In the genomic region with DNA sequence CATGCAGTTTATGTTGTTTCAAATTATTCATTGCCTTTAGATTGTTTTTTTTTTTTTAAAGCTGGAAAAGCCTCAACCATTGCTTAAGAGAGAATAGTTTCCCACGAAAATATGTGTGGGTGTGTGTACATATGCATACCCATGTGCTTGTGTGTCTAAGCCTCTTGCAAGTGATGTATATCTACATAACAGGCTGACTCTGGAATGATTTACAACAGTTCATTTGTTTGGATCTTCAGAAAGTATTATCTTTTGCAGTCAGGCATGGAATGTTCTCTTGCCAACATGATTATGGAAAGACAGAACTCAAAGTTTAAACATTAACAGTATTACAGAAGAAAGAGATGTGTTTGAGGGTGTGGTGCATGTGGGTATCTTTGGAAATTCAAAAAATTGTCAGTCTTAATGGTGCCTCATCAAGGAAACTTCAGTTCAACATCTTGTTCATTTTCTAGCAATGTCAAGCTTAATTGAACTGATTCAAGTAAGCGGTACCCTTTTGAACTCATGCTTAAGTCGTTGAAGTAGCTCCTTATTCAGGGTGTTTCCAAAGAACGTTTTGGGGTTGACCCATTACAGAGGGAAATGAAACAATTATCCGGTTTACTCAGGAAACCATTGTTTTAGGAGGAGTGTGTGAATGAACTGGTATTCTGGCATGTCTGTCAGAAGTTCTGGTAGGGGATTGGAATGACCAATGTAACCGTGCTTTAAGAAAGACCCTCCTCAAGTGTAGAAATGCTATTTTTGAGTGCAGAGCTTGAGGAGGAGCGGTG, we compare ENCODE assay signal across 19 cellular contexts.
DNase-seq lines count a peak whose midpoint lies in the region; ATAC-seq, FAIRE-seq and TF ChIP-seq lines count a peak whose summit lies in the region.
"Had no signal": no experiment of that assay in that cellular context is flagged by ENCODE, and none has a peak within 500 bp of the region (broad histone marks: within the 10 kb centered on the region; RNA-seq: fewer than 3 reads in every experiment).

No MANE protein-coding gene starts in this region.

- CTCF ChIA-PET in A549 (lab: Yijun Ruan, JAX) (interaction anchor here (0.6 to 0.8 kb wide), 3 partner anchors 27 to 174 kb away, joined by 3 to 4 read pairs (median 3); no protein-coding TSS in a partner anchor), HEK293 (lab: Yijun Ruan, JAX) (interaction anchor here (0.6 to 1.3 kb wide), 2 partner anchors 43 to 113 kb away, joined by 4 read pairs; no protein-coding TSS in a partner anchor)

- H3K36me3 Mint-ChIP-seq in chondrocyte (ENCODE audit: low read depth), result no peaks in the 10 kb centered on the region

- H3K27me3 Mint-ChIP-seq in chondrocyte (ENCODE audit: low read depth), result no peaks in the 10 kb centered on the region

- ATAC-seq in A549 (peak; percentile 69 to 79; a peak in 5 of 6 replicates), gastrocnemius medialis (no peak)
- ATAC-seq: pancreas had no signal

- peaks cover 26% of the 10 kb centered on the region for H3K4me1 Mint-ChIP-seq in chondrocyte (ENCODE audit: low read depth)

- H3K27ac Mint-ChIP-seq in chondrocyte (ENCODE audit: unreplicated experiment), result peak overlapping the region; percentile 89

- no peaks in the 10 kb centered on the region for H3K36me3 ChIP-seq in HEK293 (ENCODE audit: control insufficient read depth in 2 of 2, insufficient read depth in 1 of 2, low read length in 2 of 2)
- H3K36me3 ChIP-seq in kidney epithelial cell (ENCODE audit: control insufficient read depth, insufficient read depth, low read length), result no peaks in the 10 kb centered on the region
- no peaks in the 10 kb centered on the region for H3K36me3 ChIP-seq in gastrocnemius medialis
- no peaks in the 10 kb centered on the region for H3K36me3 ChIP-seq in small intestine (ENCODE audit: control insufficient read depth in 2 of 2, insufficient read depth in 2 of 2, low read length in 2 of 2)
- H3K36me3 ChIP-seq: colonic mucosa, pancreas, upper lobe of left lung had no signal

- TF ChIP-seq POLR2A in A549 (IDR thresholded peaks at IDR 0.05; ENCODE audit: low read length) (no peak), gastrocnemius medialis (IDR thresholded peaks at IDR 0.05) (no peak)

- H3K27ac ChIP-seq in A549, result peak overlapping the region; percentile 70 to 78
- no peak overlapping the region for H3K27ac ChIP-seq in HEK293 (ENCODE audit: extremely low read depth, low read depth, low read length)
- no peak overlapping the region for H3K27ac ChIP-seq in gastrocnemius medialis
- no peak overlapping the region for H3K27ac ChIP-seq in small intestine (ENCODE audit: low read depth in 1 of 2, low read length in 1 of 2)
- H3K27ac ChIP-seq: colonic mucosa, pancreas, upper lobe of left lung had no signal

- FAIRE-seq in A549 (lab: Jason Lieb, UNC) (peak; percentile 91), urothelium cell line (lab: Jason Lieb, UNC) (no peak), small intestine (lab: Jason Lieb, UNC) (no peak)
- FAIRE-seq: A204.1, pancreas had no signal

- peak overlapping the region; percentile 66 for H3K4me2 ChIP-seq in A549

- TF ChIP-seq RAD21 in A549 (conservative IDR thresholded peaks at IDR 0.05 in 1 of 2, IDR thresholded peaks at IDR 0.05 in 1 of 2), result no peak

- intact Hi-C loops in gastrocnemius medialis (cut with DNase I; ENCODE audit: low total_unique reads), result no loop called here

- peak in 1 of 2 experiments; percentile 78 for DNase-seq in A549 (ENCODE audit: low read depth in 1 of 2, low spot score in 1 of 2)
- no peak for DNase-seq in chondrocyte (ENCODE audit: low spot score)
- DNase-seq in kidney epithelial cell (ENCODE audit: low read depth), result peak; percentile 75
- no peak for DNase-seq in gastrocnemius medialis
- no peak for DNase-seq in DMS 273 treated with DMSO at 0.1 percent for 48 hours (lab: John Stamatoyannopoulos, UW)
- DNase-seq in urothelium cell line (ENCODE audit: low spot score), result no peak
- no peak for DNase-seq in small intestine
- DNase-seq: activated naive CD4-positive, alpha-beta T cell; colonic mucosa; head of caudate nucleus; KBM-7; NCI-H1436; NCI-H774; pancreas; SIG-M5; upper lobe of left lung had no signal

- in situ Hi-C loops in gastrocnemius medialis (cut with MboI; ENCODE audit: low sequenced_read_pairs in 4 of 4), result no loop called here

- POLR2A ChIA-PET in A549 (lab: Yijun Ruan, JAX), result interaction anchor here (0.6 to 1.1 kb wide), 2 partner anchors 13 to 14 kb away, joined by 3 to 5 read pairs; no protein-coding TSS in a partner anchor
- POLR2A ChIA-PET in HEK293 (lab: Yijun Ruan, JAX), result no interaction called here

- no peaks in the 10 kb centered on the region for H3K27me3 ChIP-seq in kidney epithelial cell (ENCODE audit: control insufficient read depth, insufficient read depth, low read length)
- no peaks in the 10 kb centered on the region for H3K27me3 ChIP-seq in gastrocnemius medialis
- no peaks in the 10 kb centered on the region for H3K27me3 ChIP-seq in small intestine (ENCODE audit: control insufficient read depth in 2 of 2, insufficient read depth in 2 of 2, low read length in 2 of 2)
- H3K27me3 ChIP-seq: colonic mucosa, pancreas, upper lobe of left lung had no signal

- H3K9me3 ChIP-seq in A549 (no peaks in the 10 kb centered on the region), HEK293 (ENCODE audit: control insufficient read depth, insufficient read depth, low read depth, low read length) (no peaks in the 10 kb centered on the region), gastrocnemius medialis (no peaks in the 10 kb centered on the region), small intestine (ENCODE audit: control insufficient read depth, low read depth) (no peaks in the 10 kb centered on the region)
- H3K9me3 ChIP-seq: colonic mucosa, pancreas, upper lobe of left lung had no signal

- H3K4me3 Mint-ChIP-seq in chondrocyte (ENCODE audit: unreplicated experiment), result no peak overlapping the region

- H3K4me1 ChIP-seq in A549 (peaks cover 83% of the 10 kb centered on the region), HEK293 (ENCODE audit: control insufficient read depth, insufficient read depth, low read length) (peaks cover 17% of the 10 kb centered on the region), gastrocnemius medialis (no peaks in the 10 kb centered on the region), small intestine (ENCODE audit: control insufficient read depth in 2 of 2, insufficient read depth in 1 of 2, low read depth in 1 of 2, low read length in 1 of 2) (no peaks in the 10 kb centered on the region)
- H3K4me1 ChIP-seq: colonic mucosa, pancreas had no signal

- TF ChIP-seq CTCF in A549 (IDR thresholded peaks at IDR 0.05) (no peak), HEK293 (tag by site-specific recombination; IDR thresholded peaks at IDR 0.05) (no peak), chondrocyte (IDR thresholded peaks at IDR 0.05) (no peak), kidney epithelial cell (IDR thresholded peaks at IDR 0.05; ENCODE audit: insufficient read depth, low read length, poor library complexity, severe bottlenecking) (no peak), gastrocnemius medialis (IDR thresholded peaks at IDR 0.05 in 4 of 5, conservative IDR thresholded peaks at IDR 0.05 in 1 of 5) (no peak)

- 29% methylated on average over 7 of the region's 7 CpGs for WGBS in A549 (ENCODE audit: missing lambda C conversion rate)
- WGBS in small intestine, 3 donors, result 65 to 75% (median 70%) methylated on average over 7 of the region's 7 CpGs

- peak; percentile 30 to 58; a peak in 1 of 5 replicates for TF ChIP-seq EP300 in A549 (IDR thresholded peaks at IDR 0.05)

- H3K4me3 ChIP-seq in A549 (no peak overlapping the region), HEK293 (ENCODE audit: low read depth, low read length) (no peak overlapping the region), kidney epithelial cell (ENCODE audit: low read depth, low read length) (no peak overlapping the region), gastrocnemius medialis (no peak overlapping the region), small intestine (ENCODE audit: low read depth in 1 of 2, low read length in 2 of 2) (no peak overlapping the region)
- H3K4me3 ChIP-seq: colonic mucosa, lung, pancreas, upper lobe of left lung had no signal

- H3K9me3 Mint-ChIP-seq in chondrocyte (ENCODE audit: low read depth), result no peaks in the 10 kb centered on the region

TF ChIP-seq in A549, 52 proteins besides CTCF, POLR2A, EP300 and RAD21 (continues in another document):
- TF ChIP-seq GATA3 (IDR thresholded peaks at IDR 0.05; ENCODE audit: borderline replicate concordance) (peak; percentile 84), FOXS1 (CRISPR knock-in tag; IDR thresholded peaks at IDR 0.05) (no peak), FOSL2 (IDR thresholded peaks at IDR 0.05) (no peak), FOSL2 (CRISPR knock-in tag; IDR thresholded peaks at IDR 0.05) (peak; percentile 47; the same call in 1 of the 2 replicates), RFX5 (IDR thresholded peaks at IDR 0.05) (no peak), ATOH8 (CRISPR knock-in tag; IDR thresholded peaks at IDR 0.05; ENCODE audit: low read depth) (no peak), EHMT2 (IDR thresholded peaks at IDR 0.05; ENCODE audit: low read depth) (no peak), JUNB (IDR thresholded peaks at IDR 0.05) (peak; percentile 20; the same call in 1 of the 2 replicates), RNF2 (IDR thresholded peaks at IDR 0.05; ENCODE audit: borderline replicate concordance, low read depth) (no peak)

TF ChIP-seq in HEK293, 187 proteins besides CTCF, POLR2A, EP300 and RAD21:
- TF ChIP-seq TCF7L2 (IDR thresholded peaks at IDR 0.05; ENCODE audit: borderline replicate concordance, low read depth, low read length), result no peak
- TF ChIP-seq ZFHX2 (tag by site-specific recombination; conservative IDR thresholded peaks at IDR 0.05), result 0 out of 2 replicates have a peak, but pooled peaks have one; percentile 20
- no peak for TF ChIP-seq ZSCAN16 (tag by site-specific recombination; IDR thresholded peaks at IDR 0.05)
- TF ChIP-seq ZNF132 (tag by site-specific recombination; IDR thresholded peaks at IDR 0.05; ENCODE audit: borderline replicate concordance), result no peak
- no peak for TF ChIP-seq SP7 (tag by site-specific recombination; IDR thresholded peaks at IDR 0.05)
- no peak for TF ChIP-seq ZEB2 (tag by site-specific recombination; IDR thresholded peaks at IDR 0.05)
- TF ChIP-seq, protein P1, sequence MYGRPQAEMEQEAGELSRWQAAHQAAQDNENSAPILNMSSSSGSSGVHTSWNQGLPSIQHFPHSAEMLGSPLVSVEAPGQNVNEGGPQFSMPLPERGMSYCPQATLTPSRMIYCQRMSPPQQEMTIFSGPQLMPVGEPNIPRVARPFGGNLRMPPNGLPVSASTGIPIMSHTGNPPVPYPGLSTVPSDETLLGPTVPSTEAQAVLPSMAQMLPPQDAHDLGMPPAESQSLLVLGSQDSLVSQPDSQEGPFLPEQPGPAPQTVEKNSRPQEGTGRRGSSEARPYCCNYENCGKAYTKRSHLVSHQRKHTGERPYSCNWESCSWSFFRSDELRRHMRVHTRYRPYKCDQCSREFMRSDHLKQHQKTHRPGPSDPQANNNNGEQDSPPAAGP (tag by site-specific recombination; IDR thresholded peaks at IDR 0.05), result no peak
- no peak for TF ChIP-seq ZNF629 (tag by site-specific recombination; IDR thresholded peaks at IDR 0.05)

Comparison
In these comparisons a context has a peak if more than half of its experiments do, and no peak if none do; other contexts are left out.
1. ATAC-seq: peak in A549 (2 of 2); none in gastrocnemius medialis (0 of 2).
2. H3K27ac ChIP-seq: peak in A549 (2 of 2); none in HEK293 (single experiment), gastrocnemius medialis (0 of 4) and small intestine (0 of 2).